9 cellular contexts compared by ENCODE assay signal in genomic region chr16:14502932-14503741, GRCh38.
DNase-seq lines count a peak whose midpoint lies in the region; ATAC-seq and TF ChIP-seq lines count a peak whose summit lies in the region.
"Had no signal": no experiment of that assay in that cellular context is flagged by ENCODE, and none has a peak within 500 bp of the region (broad histone marks: within the 10 kb centered on the region; RNA-seq: fewer than 3 reads in every experiment).

No MANE protein-coding gene starts in this region.

- H3K36me3 ChIP-seq in OCI-LY7 (ENCODE audit: insufficient read depth, low read length) = peaks cover 14% of the 10 kb centered on the region; the same call in 1 of the 2 replicates

- H3K36me3 Mint-ChIP-seq in osteocyte (ENCODE audit: unreplicated experiment) = no peaks in the 10 kb centered on the region

- CTCF ChIA-PET in RWPE1 (lab: Yijun Ruan, JAX) = interaction anchor here (0.6 kb wide), 1 partner anchor 96 kb away, joined by 5 read pairs; no protein-coding TSS in a partner anchor
- CTCF ChIA-PET in OCI-LY7 (lab: Charles Lee; ENCODE audit: unreplicated experiment) = no interaction called here
- CTCF ChIA-PET in HEK293T (lab: Yijun Ruan, JAX) = interaction anchor here (0.6 kb wide), 1 partner anchor 8 kb away, joined by 5 read pairs; no protein-coding TSS in a partner anchor

- intact Hi-C loops in OCI-LY7 (cut with micrococcal nuclease; ENCODE audit: unreplicated experiment) = no loop called here

- H3K9me3 ChIP-seq in OCI-LY7 (ENCODE audit: low read length) = no peaks in the 10 kb centered on the region

- peak; percentile 82 for ATAC-seq in GM19035 (IDR thresholded peaks at IDR 0.05; ENCODE audit: unreplicated experiment)
- peak; percentile 68 for ATAC-seq in HG02678 (IDR thresholded peaks at IDR 0.05; ENCODE audit: unreplicated experiment)

- H3K27ac ChIP-seq in RWPE1 (no peak overlapping the region), OCI-LY7 (ENCODE audit: low read depth, low read length, poor library complexity, severe bottlenecking) (no peak overlapping the region)

- peaks cover 45% of the 10 kb centered on the region for H3K4me1 Mint-ChIP-seq in osteocyte (ENCODE audit: unreplicated experiment)

- no peak overlapping the region for H2AFZ ChIP-seq in OCI-LY7 (ENCODE audit: low read length)

- no peaks in the 10 kb centered on the region; the same call in 1 of the 2 replicates for H3K79me2 ChIP-seq in OCI-LY7 (ENCODE audit: insufficient read depth, low read depth, low read length)

- H3K27ac Mint-ChIP-seq in osteocyte (ENCODE audit: unreplicated experiment) = peak overlapping the region; percentile 74

- no peaks in the 10 kb centered on the region for H3K9me2 ChIP-seq in OCI-LY7 (ENCODE audit: insufficient read depth, low read length)

- H3K4me1 ChIP-seq in OCI-LY7 (ENCODE audit: insufficient read depth, low read length, poor library complexity, severe bottlenecking) = no peaks in the 10 kb centered on the region

- H3K9me3 Mint-ChIP-seq in osteocyte (ENCODE audit: unreplicated experiment) = no peaks in the 10 kb centered on the region

- no peaks in the 10 kb centered on the region for H4K20me1 ChIP-seq in OCI-LY7 (ENCODE audit: insufficient read depth, low read length)

- TF ChIP-seq CTCF in RWPE1 (conservative IDR thresholded peaks at IDR 0.05; ENCODE audit: low read depth) (no peak), osteocyte (IDR thresholded peaks at IDR 0.05) (no peak), OCI-LY7 (conservative IDR thresholded peaks at IDR 0.05; ENCODE audit: low read length) (no peak)

- DNase-seq in RWPE1 (ENCODE audit: low spot score) (peak; percentile 35), osteocyte (ENCODE audit: extremely low spot score, unreplicated experiment) (peak; percentile 32), inferior parietal cortex (ENCODE audit: extremely low spot score) (no peak), OCI-LY7 (ENCODE audit: low spot score) (no peak), HEK293T (ENCODE audit: extremely low spot score) (no peak)
- DNase-seq in stimulated activated CD4-positive, alpha-beta T cell treated with anti-CD3 and anti-CD28 coated beads, Interleukin-12 subunit alpha, Interleukin-12 subunit beta, amount 100 ng/mL, for 4 hours = no peak
- DNase-seq: activated naive CD4-positive, alpha-beta T cell treated with Interleukin-2 at 50 U/mL for 16 hours had no signal

- no peak overlapping the region for H3K4me2 ChIP-seq in OCI-LY7 (ENCODE audit: low read length)

- no peak overlapping the region for H3K4me3 Mint-ChIP-seq in osteocyte (ENCODE audit: unreplicated experiment)

- no peak overlapping the region for H3K4me3 ChIP-seq in OCI-LY7 (ENCODE audit: low read depth, low read length, poor library complexity, severe bottlenecking)

- POLR2A ChIA-PET in RWPE1 (lab: Yijun Ruan, JAX; ENCODE audit: low non-redundant PET) = no interaction called here
- POLR2A ChIA-PET in OCI-LY7 (lab: Charles Lee) = interaction anchor here (0.5 to 1.6 kb wide), 6 partner anchors 9 to 573 kb away, joined by 3 to 9 read pairs (median 4); no protein-coding TSS in a partner anchor
- POLR2A ChIA-PET in HEK293T (lab: Yijun Ruan, JAX) = no interaction called here

- BruUV-seq in OCI-LY7 (replicated peaks; lab: Mats Ljungman, UMichigan) = no TSS peak

- H3K27me3 Mint-ChIP-seq in osteocyte (ENCODE audit: unreplicated experiment) = no peaks in the 10 kb centered on the region

TF ChIP-seq in HEK293T, 16 proteins besides CTCF, POLR2A, EP300 and RAD21:
- TF ChIP-seq FOXA1 (IDR thresholded peaks at IDR 0.05) (no peak), ARNT (IDR thresholded peaks at IDR 0.05) (no peak), SP1 (IDR thresholded peaks at IDR 0.05) (no peak), FOXK2 (IDR thresholded peaks at IDR 0.05) (no peak), CTBP1 (IDR thresholded peaks at IDR 0.05; ENCODE audit: borderline replicate concordance) (no peak), LEF1 (IDR thresholded peaks at IDR 0.05; ENCODE audit: borderline replicate concordance) (no peak), ZNF384 (IDR thresholded peaks at IDR 0.05) (no peak), HDGF (IDR thresholded peaks at IDR 0.05; ENCODE audit: borderline replicate concordance) (no peak), L3MBTL2 (conservative IDR thresholded peaks at IDR 0.05) (no peak), ELF4 (IDR thresholded peaks at IDR 0.05) (no peak)

Comparison
In these comparisons a context has a peak if more than half of its experiments do, and no peak if none do; other contexts are left out.
1. DNase-seq: peak in RWPE1 (single experiment) and osteocyte (single experiment); none in inferior parietal cortex (single experiment), OCI-LY7 (single experiment), stimulated activated CD4-positive, alpha-beta T cell treated with anti-CD3 and anti-CD28 coated beads, Interleukin-12 subunit alpha, Interleukin-12 subunit beta, amount 100 ng/mL, for 4 hours (single experiment) and HEK293T (single experiment).